8 cellular contexts compared by ENCODE assay signal in the genomic region with DNA sequence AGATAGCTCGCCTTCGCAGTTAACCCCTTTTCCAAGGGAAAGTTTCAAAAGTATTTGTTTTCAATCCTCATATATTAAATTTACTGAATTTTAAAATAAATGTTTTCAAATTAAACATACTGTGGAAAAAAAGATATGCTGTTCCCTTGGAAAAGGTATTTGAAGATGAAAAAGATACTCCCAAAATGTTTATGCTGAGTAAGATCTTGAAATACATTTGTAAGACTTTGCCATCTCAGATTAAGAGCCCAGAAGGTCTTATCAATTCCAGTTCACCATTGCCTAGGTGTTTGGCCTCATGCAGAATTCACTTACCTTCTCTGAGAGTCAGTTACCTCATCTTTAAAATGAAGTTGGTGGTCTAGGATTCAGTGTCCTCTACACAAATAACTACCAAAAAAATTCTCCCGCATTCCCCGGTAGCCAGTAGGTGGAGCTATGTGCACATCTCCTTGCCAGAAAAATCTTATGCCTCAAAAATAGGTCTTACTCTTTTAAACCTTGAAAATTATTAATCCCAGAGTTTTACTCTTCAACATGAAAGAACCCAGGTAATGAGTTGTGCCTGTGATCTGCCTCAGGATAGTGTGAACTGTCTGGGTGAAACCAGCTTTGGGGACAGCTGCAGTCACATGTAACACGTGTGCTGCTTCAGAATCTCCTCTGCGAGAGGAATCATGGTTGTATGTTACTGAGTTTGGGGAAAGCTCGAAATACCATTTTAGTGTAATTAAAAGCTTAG.
A peak's percentile ranks its signal among the peaks of the same experiment; 100 is the strongest.
DNase-seq lines count a peak whose midpoint lies in the region; ATAC-seq, FAIRE-seq and TF ChIP-seq lines count a peak whose summit lies in the region.

No MANE protein-coding gene starts in this region.

- TF ChIP-seq CTCF in GM13976 (IDR thresholded peaks at IDR 0.05; ENCODE audit: borderline replicate concordance, control extremely low read depth, extremely low read depth, insufficient read depth, missing control alignments) (peak; percentile 74), pancreas (IDR thresholded peaks at IDR 0.05) (peak in 3 of 4 donors; percentile 45 to 63 (median 53))

- ATAC-seq in pancreas (peak; percentile 55 to 77 (median 70)), GM18519 (IDR thresholded peaks at IDR 0.05; ENCODE audit: low FRiP score, unreplicated experiment) (no peak), HG03097 (IDR thresholded peaks at IDR 0.05; ENCODE audit: low FRiP score, unreplicated experiment) (no peak)

- FAIRE-seq in pancreas (lab: Jason Lieb, UNC) = no peak

- H3K27ac ChIP-seq in pancreas = no peak overlapping the region

- in situ Hi-C loops in GM13976 (cut with MboI; ENCODE audit: low sequenced_read_pairs, unreplicated experiment) = no loop called here

- no peaks in the 10 kb centered on the region for H3K9me3 ChIP-seq in pancreas

- DNase-seq in AG20443 (ENCODE audit: low spot score) (peak; percentile 70), GM13976 (ENCODE audit: low spot score) (peak; percentile 60), NCI-H748 treated with DMSO at 0.1 percent for 48 hours (lab: John Stamatoyannopoulos, UW) (peak; percentile 1), activated T-cell treated with anti-CD3 and anti-CD28 coated beads for 48 hours (ENCODE audit: low read depth) (peak; percentile 12), fibroblast of peridontal ligament (ENCODE audit: extremely low read depth) (peak; percentile 69), pancreas (peak in 1 of 6 donors; percentile 51)

- 58 to 63% methylated on average over 7 of the region's 7 CpGs for WGBS in pancreas, 2 donors

- no peak overlapping the region for H3K4me3 ChIP-seq in pancreas

- intact Hi-C loops in pancreas (cut with DNase I) = no loop called here

- peaks cover 0 to 63% (median 29%) of the 10 kb centered on the region in 3 donors for H3K36me3 ChIP-seq in pancreas

- H3K27me3 ChIP-seq in pancreas = no peaks in the 10 kb centered on the region

- H3K4me1 ChIP-seq in pancreas = no peaks in the 10 kb centered on the region

Comparison
In these comparisons a context has a peak if more than half of its experiments do, and no peak if none do; other contexts are left out.
1. ATAC-seq: peak in pancreas (4 of 4); none in GM18519 (single experiment) and HG03097 (single experiment).